ENCODE assay signal across 15 cellular contexts in the genomic region with DNA sequence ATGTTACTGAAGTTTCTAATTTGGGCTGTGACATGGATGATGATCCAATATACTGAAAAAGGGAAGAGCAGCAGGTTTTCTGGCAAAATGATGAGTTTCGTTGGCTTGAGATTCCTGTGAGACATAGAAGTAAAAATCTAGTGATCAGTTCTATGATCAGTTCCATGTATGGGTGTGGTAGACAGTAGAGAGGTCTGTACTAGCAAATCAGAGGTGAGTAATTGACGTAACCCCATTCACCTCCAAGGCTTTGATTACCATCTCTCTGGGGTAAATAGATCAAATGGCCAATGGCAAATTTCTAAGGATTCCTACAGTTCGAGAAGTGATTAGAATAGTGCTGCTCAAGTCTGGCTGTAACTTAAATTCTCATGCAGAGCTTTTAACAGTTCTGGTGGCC. TPM values are rescaled to one million over a fixed set of nuclear protein-coding genes. Genes with fewer than 3 reads are reported as not detected.
DNase-seq lines count a peak whose midpoint lies in the region; ATAC-seq, FAIRE-seq and TF ChIP-seq lines count a peak whose summit lies in the region.
"Had no signal": no experiment of that assay in that cellular context is flagged by ENCODE, and none has a peak within 500 bp of the region (broad histone marks: within the 10 kb centered on the region; RNA-seq: fewer than 3 reads in every experiment).

No MANE protein-coding gene starts in this region.

- FAIRE-seq in GM12878 (lab: Jason Lieb, UNC): no peak
- FAIRE-seq: endometrium had no signal

- H3K9me3 ChIP-seq in GM12878 (replicated peaks; ENCODE audit: control insufficient read depth, insufficient read depth, low read length): no peaks in the 10 kb centered on the region

- no peaks in the 10 kb centered on the region for H3K36me3 ChIP-seq in GM12878 (ENCODE audit: control insufficient read depth in 2 of 2, insufficient read depth in 2 of 2, low read length in 1 of 2)

- TF ChIP-seq CTCF in NB4 (IDR thresholded peaks at IDR 0.05; ENCODE audit: low read depth, low read length) (no peak), GM12878 (IDR thresholded peaks at IDR 0.05 in 2 of 3, conservative IDR thresholded peaks at IDR 0.05 in 1 of 3; ENCODE audit: control insufficient read depth in 2 of 3, extremely low read depth in 1 of 3, insufficient read depth in 1 of 3, low read depth in 3 of 3, low read length in 3 of 3) (no peak), type B pancreatic cell (conservative IDR thresholded peaks at IDR 0.05) (no peak)

- peak in 1 of 2 donors; percentile 22 for ATAC-seq in activated T-cell treated with anti-CD3 and anti-CD28 coated beads, Interleukin-2, amount 50 U/mL, for 72 hours (replicated peaks in 1 of 2)
- no peak for ATAC-seq in GM12878
- ATAC-seq in stimulated activated naive CD8-positive, alpha-beta T cell treated with anti-CD3 and anti-CD28 coated beads, Interleukin-15, amount 100 ng/mL, for 72 hours: peak; percentile 36
- no peak for ATAC-seq in GM18505 (IDR thresholded peaks at IDR 0.05; ENCODE audit: unreplicated experiment)

- RAD21 ChIA-PET in GM12878 (lab: Charles Lee; ENCODE audit: unreplicated experiment): interaction anchor here (1.5 to 13.8 kb wide), 2 partner anchors 155 to 252 kb away, joined by 5 to 340 read pairs; no protein-coding TSS in a partner anchor

- in situ Hi-C loops in GM12878 (cut with MboI): no loop called here

- peaks cover 88% of the 10 kb centered on the region for H3K4me1 Mint-ChIP-seq in activated T-cell treated with anti-CD3 and anti-CD28 coated beads, Interleukin-2, amount 50 U/mL, for 72 hours (ENCODE audit: low read depth)
- H3K4me1 Mint-ChIP-seq in stimulated activated naive CD8-positive, alpha-beta T cell treated with anti-CD3 and anti-CD28 coated beads, Interleukin-15, amount 100 ng/mL, for 72 hours: peaks cover 74% of the 10 kb centered on the region
- no peaks in the 10 kb centered on the region for H3K4me1 Mint-ChIP-seq in type B pancreatic cell (ENCODE audit: unreplicated experiment)

- POLR2A ChIA-PET in GM12878 (lab: Charles Lee): interaction anchor here (1.2 to 3.6 kb wide), 3 partner anchors 144 to 158 kb away, joined by 3 to 26 read pairs (median 3); no protein-coding TSS in a partner anchor

- intact Hi-C loops in GM12878 (cut with micrococcal nuclease; ENCODE audit: unreplicated experiment): loop anchor here (5.0 to 10.0 kb wide), 3 partner anchors 254 to 1339 kb away; a partner anchor contains a TSS

- SMC1A ChIA-PET in GM12878 (lab: Charles Lee; ENCODE audit: uncharacterized antibody, unreplicated experiment): interaction anchor here (0.8 to 13.5 kb wide), 5 partner anchors 32 to 382 kb away, joined by 3 to 313 read pairs (median 4); no protein-coding TSS in a partner anchor

- peak overlapping the region; percentile 89 for H3K4me2 ChIP-seq in GM12878 (ENCODE audit: control insufficient read depth, insufficient read depth)

- TF ChIP-seq RAD21 in GM12878 (IDR thresholded peaks at IDR 0.05; ENCODE audit: insufficient read depth, low read depth, low read length): no peak

- peak overlapping the region; percentile 97 for H3K4me3 ChIP-seq in NB4 (ENCODE audit: low read depth, low read length)
- peak overlapping the region; percentile 27; the same call in 1 of the 2 replicates for H3K4me3 ChIP-seq in GM12878

- 55% methylated on average over 3 of the region's 3 CpGs for WGBS in GM12878 (ENCODE audit: insufficient coverage, insufficient replicate concordance, low lambda C conversion rate, missing lambda C conversion rate)

- no peak for TF ChIP-seq EP300 in GM12878 (IDR thresholded peaks at IDR 0.05; ENCODE audit: borderline replicate concordance in 1 of 2, control insufficient read depth in 1 of 2, low read depth in 2 of 2, low read length in 2 of 2)

- no peaks in the 10 kb centered on the region; the same call in 1 of the 2 replicates for H4K20me1 ChIP-seq in GM12878 (ENCODE audit: control insufficient read depth, insufficient read depth)

- H3K9ac ChIP-seq in GM12878 (ENCODE audit: control insufficient read depth, insufficient read depth, low read length): no peak overlapping the region

- H3K36me3 Mint-ChIP-seq in activated T-cell treated with anti-CD3 and anti-CD28 coated beads, Interleukin-2, amount 50 U/mL, for 72 hours (ENCODE audit: insufficient read depth in 2 of 2): peaks cover 2 to 5% of the 10 kb centered on the region in 2 donors
- no peaks in the 10 kb centered on the region for H3K36me3 Mint-ChIP-seq in type B pancreatic cell

- no TSS peak for BruUV-seq in GM12878 (replicated peaks; lab: Mats Ljungman, UMichigan)

- no peaks in the 10 kb centered on the region for H3K27me3 Mint-ChIP-seq in activated T-cell treated with anti-CD3 and anti-CD28 coated beads, Interleukin-2, amount 50 U/mL, for 72 hours (ENCODE audit: low read depth)
- no peaks in the 10 kb centered on the region for H3K27me3 Mint-ChIP-seq in stimulated activated naive CD8-positive, alpha-beta T cell treated with anti-CD3 and anti-CD28 coated beads, Interleukin-15, amount 100 ng/mL, for 72 hours
- H3K27me3 Mint-ChIP-seq in type B pancreatic cell: peaks cover 46% of the 10 kb centered on the region

- CTCF ChIA-PET in GM12878 (lab: Yijun Ruan, JAX): interaction anchor here (0.9 to 12.9 kb wide), 3 partner anchors 155 to 360 kb away, joined by 3 to 235 read pairs (median 4); no protein-coding TSS in a partner anchor

- H3K79me2 ChIP-seq in GM12878 (ENCODE audit: control insufficient read depth, insufficient read depth, low read length): peaks cover 99% of the 10 kb centered on the region

- peak overlapping the region; percentile 83 for H3K27ac Mint-ChIP-seq in activated T-cell treated with anti-CD3 and anti-CD28 coated beads, Interleukin-2, amount 50 U/mL, for 72 hours
- peak overlapping the region in 1 of 2 donors; percentile 6 for H3K27ac Mint-ChIP-seq in stimulated activated naive CD8-positive, alpha-beta T cell treated with anti-CD3 and anti-CD28 coated beads, Interleukin-15, amount 100 ng/mL, for 72 hours
- no peak overlapping the region for H3K27ac Mint-ChIP-seq in type B pancreatic cell

- H3K4me1 ChIP-seq in GM12878 (ENCODE audit: control insufficient read depth, insufficient read depth, low read length): peaks cover 18% of the 10 kb centered on the region; the same call in 1 of the 2 replicates

- no peak overlapping the region for H3K27ac ChIP-seq in GM12878 (ENCODE audit: control insufficient read depth, insufficient read depth)

- DNase-seq in activated T-cell treated with anti-CD3 and anti-CD28 coated beads, Interleukin-2, amount 50 U/mL, for 72 hours: no peak
- no peak for DNase-seq in activated T-cell treated with anti-CD3 and anti-CD28 coated beads for 4 hours
- no peak for DNase-seq in NB4 (ENCODE audit: low read depth)
- no peak for DNase-seq in GM12878 (ENCODE audit: low read depth, low spot score)
- DNase-seq in stimulated activated naive CD8-positive, alpha-beta T cell treated with anti-CD3 and anti-CD28 coated beads, Interleukin-15, amount 100 ng/mL, for 72 hours: no peak
- DNase-seq in type B pancreatic cell (ENCODE audit: extremely low spot score, unreplicated experiment): no peak
- no peak for DNase-seq in DMS79 (lab: John Stamatoyannopoulos, UW)
- DNase-seq: anterior cingulate cortex, EL, hypothalamus, kidney glomerular epithelial cell, NCI-H187, SW 1271 had no signal

- no peak overlapping the region for H2AFZ ChIP-seq in GM12878 (ENCODE audit: control insufficient read depth, low read depth, low read length)

- H3K27me3 ChIP-seq in GM12878 (replicated peaks in 1 of 2; ENCODE audit: control insufficient read depth in 2 of 2, insufficient read depth in 2 of 2, low read length in 1 of 2): no peaks in the 10 kb centered on the region

- TF ChIP-seq POLR2A in NB4 (IDR thresholded peaks at IDR 0.05; ENCODE audit: extremely low read depth, insufficient read length) (no peak), GM12878 (IDR thresholded peaks at IDR 0.05; ENCODE audit: low read depth, low read length) (no peak), GM18505 (IDR thresholded peaks at IDR 0.05; ENCODE audit: borderline replicate concordance, extremely low read depth, insufficient read depth, insufficient read length) (no peak)

- H3K9me3 Mint-ChIP-seq in activated T-cell treated with anti-CD3 and anti-CD28 coated beads, Interleukin-2, amount 50 U/mL, for 72 hours: no peaks in the 10 kb centered on the region
- H3K9me3 Mint-ChIP-seq in stimulated activated naive CD8-positive, alpha-beta T cell treated with anti-CD3 and anti-CD28 coated beads, Interleukin-15, amount 100 ng/mL, for 72 hours: no peaks in the 10 kb centered on the region
- no peaks in the 10 kb centered on the region for H3K9me3 Mint-ChIP-seq in type B pancreatic cell

- peak overlapping the region; percentile 41 to 62 for H3K4me3 Mint-ChIP-seq in activated T-cell treated with anti-CD3 and anti-CD28 coated beads, Interleukin-2, amount 50 U/mL, for 72 hours
- H3K4me3 Mint-ChIP-seq in stimulated activated naive CD8-positive, alpha-beta T cell treated with anti-CD3 and anti-CD28 coated beads, Interleukin-15, amount 100 ng/mL, for 72 hours: peak overlapping the region; percentile 23 to 53
- no peak overlapping the region for H3K4me3 Mint-ChIP-seq in type B pancreatic cell

TF ChIP-seq in GM12878, 131 proteins besides CTCF, POLR2A, EP300 and RAD21 (continues in another document):
- no peak for TF ChIP-seq JUND (IDR thresholded peaks at IDR 0.05; ENCODE audit: low read depth, low read length)

RNA-seq across cellular contexts. Expression of a gene that starts 6.4 kb away (rescaled TPM):
- total RNA-seq in activated T-cell treated with anti-CD3 and anti-CD28 coated beads, Interleukin-2, amount 50 U/mL, for 72 hours: 10 to 100 TPM; 47.3 to 47.5 TPM
- 729 TPM in 2 replicates for total RNA-seq in GM12878 (2013; cell fraction: nucleolus; rRNA removed)
- total RNA-seq in GM12878 (2014; rRNA removed) (76.2 and 83.9 TPM in 2 replicates), GM12878 (2014; rRNA removed; fragmentation: Illumina TruSeq; extraction: Trizol) (79.5 and 84.7 TPM in 2 replicates), GM12878 (2021) (75.0 and 87.9 TPM in 2 replicates), type B pancreatic cell (ENCODE audit: low replicate concordance) (0.90 and 9.5 TPM in 2 replicates)
- 43.3 TPM for polyA plus RNA-seq in GM12878 (2011; ENCODE audit: low read depth)
- polyA plus RNA-seq in GM12878 (2011; rRNA removed) (25.0 and 34.6 TPM in 2 replicates), GM12878 (2014; fragmentation: Illumina TruSeq; extraction: Trizol) (55.6 and 72.1 TPM in 2 replicates), GM12878 (2014; fragmentation: Nextera tagmentation; extraction: Ambion mirVana) (10 to 100 TPM; 12.4 to 16.2 TPM), GM12878 (2014; rRNA removed) (36.4 and 46.6 TPM in 2 replicates), GM12878 (2016; fragmentation: Nextera tagmentation; extraction: Ambion mirVana) (10 to 100 TPM; 71.4 to 79.3 TPM)
- polyA plus RNA-seq in GM12878 (2011; cell fraction: cytosol; rRNA removed): 7.1 and 9.2 TPM in 2 replicates
- 36.0 and 42.5 TPM in 2 replicates for polyA plus RNA-seq in GM12878 (2011; cell fraction: nucleus; rRNA removed)
- polyA plus RNA-seq in GM12878 (2012): 65.1 and 66.2 TPM in 2 replicates
- 37.7 and 40.0 TPM in 2 replicates for polyA minus RNA-seq in GM12878 (2011; rRNA and poly(A)+ RNA removed)
- polyA minus RNA-seq in GM12878 (2011; cell fraction: cytosol; rRNA and poly(A)+ RNA removed): 10.8 and 13.6 TPM in 2 replicates
- 99.4 and 174 TPM in 2 replicates for polyA minus RNA-seq in GM12878 (2011; cell fraction: nucleus; rRNA and poly(A)+ RNA removed)
